Comparison of ENCODE assay signal across 9 cellular contexts in genomic region chr13:38687246-38688229, GRCh38. TPM values are rescaled to one million over a fixed set of nuclear protein-coding genes. Genes with fewer than 3 reads are reported as not detected.
DNase-seq lines count a peak whose midpoint lies in the region; ATAC-seq lines count a peak whose summit lies in the region.
"Had no signal": no experiment of that assay in that cellular context is flagged by ENCODE, and none has a peak within 500 bp of the region (broad histone marks: within the 10 kb centered on the region; RNA-seq: fewer than 3 reads in every experiment).

No MANE protein-coding gene starts in this region.

- H3K4ac ChIP-seq in mesenchymal stem cell (ENCODE audit: low read depth in 1 of 2, low read length in 2 of 2): no peak overlapping the region

- no peak overlapping the region for H3K18ac ChIP-seq in mesenchymal stem cell (ENCODE audit: low read depth in 1 of 2, low read length in 2 of 2)

- H3K27ac ChIP-seq in mesenchymal stem cell (ENCODE audit: low read length, poor library complexity, severe bottlenecking) (no peak overlapping the region), urinary bladder (ENCODE audit: low read depth) (no peak overlapping the region)

- H3K27me3 ChIP-seq in mesenchymal stem cell (ENCODE audit: control insufficient read depth in 1 of 2, insufficient read depth in 1 of 2, low read length in 2 of 2): peaks cover 41 to 62% of the 10 kb centered on the region in 2 experiments

- no peaks in the 10 kb centered on the region for H3K79me1 ChIP-seq in mesenchymal stem cell (replicated peaks; ENCODE audit: low read length, poor library complexity, severe bottlenecking)

- H3K36me3 Mint-ChIP-seq in activated naive CD4-positive, alpha-beta T cell treated with anti-CD3 and anti-CD28 coated beads, Interleukin-2, amount 10 ng/mL, durations not matched to agents 7 days and 5 days: no peaks in the 10 kb centered on the region

- peak overlapping the region; percentile 88 for H3K4me2 ChIP-seq in mesenchymal stem cell (ENCODE audit: low read length, poor library complexity, severe bottlenecking)

- H3K4me1 Mint-ChIP-seq in activated naive CD4-positive, alpha-beta T cell treated with anti-CD3 and anti-CD28 coated beads, Interleukin-2, amount 10 ng/mL, durations not matched to agents 7 days and 5 days: no peaks in the 10 kb centered on the region

- H3K4me3 ChIP-seq in mesenchymal stem cell (ENCODE audit: insufficient read depth in 1 of 2, low read depth in 1 of 2, low read length in 2 of 2): peak overlapping the region; percentile 50 to 66
- H3K4me3 ChIP-seq in urinary bladder (ENCODE audit: low read depth, low read length): peak overlapping the region; percentile 43

- no peak overlapping the region for H3K4me3 Mint-ChIP-seq in activated naive CD4-positive, alpha-beta T cell treated with anti-CD3 and anti-CD28 coated beads, Interleukin-2, amount 10 ng/mL, durations not matched to agents 7 days and 5 days
- H3K4me3 Mint-ChIP-seq: T-helper 1 cell treated with Interleukin-12 subunit alpha and Interleukin-12 subunit beta and Interleukin-4 antibody, amounts not matched to agents 30 μg/mL and 1 μg/mL, for 36 hours had no signal

- H3K36me3 ChIP-seq in mesenchymal stem cell (ENCODE audit: control insufficient read depth in 1 of 2, insufficient read depth in 2 of 2, low read depth in 1 of 2, low read length in 2 of 2): no peaks in the 10 kb centered on the region
- no peaks in the 10 kb centered on the region for H3K36me3 ChIP-seq in urinary bladder (ENCODE audit: insufficient read depth)

- no peak overlapping the region for H3K27ac Mint-ChIP-seq in activated naive CD4-positive, alpha-beta T cell treated with anti-CD3 and anti-CD28 coated beads, Interleukin-2, amount 10 ng/mL, durations not matched to agents 7 days and 5 days
- H3K27ac Mint-ChIP-seq: T-helper 1 cell treated with Interleukin-12 subunit alpha and Interleukin-12 subunit beta and Interleukin-4 antibody, amounts not matched to agents 30 μg/mL and 1 μg/mL, for 36 hours had no signal

- DNase-seq in activated naive CD4-positive, alpha-beta T cell treated with anti-CD3 and anti-CD28 coated beads, Interleukin-2, amount 50 U/mL, for 16 hours: peak; percentile 9
- DNase-seq in activated naive CD4-positive, alpha-beta T cell treated with anti-CD3 and anti-CD28 coated beads, Interleukin-2, amount 10 ng/mL, durations not matched to agents 7 days and 5 days: no peak
- DNase-seq in ecto neural progenitor cell (ENCODE audit: low spot score) (peak; percentile 62), mesenchymal stem cell (peak; percentile 43), middle frontal gyrus (ENCODE audit: extremely low spot score, low spot score) (no peak)
- no peak for DNase-seq in activated effector memory CD4-positive, alpha-beta T cell treated with Interleukin-2 at 50 U/mL for 16 hours

- 2% methylated on average over 76 of the region's 80 CpGs for WGBS in mesenchymal stem cell
- WGBS in urinary bladder: 3% methylated on average over 80 of the region's 80 CpGs

- no peaks in the 10 kb centered on the region for H3K9me3 Mint-ChIP-seq in activated naive CD4-positive, alpha-beta T cell treated with anti-CD3 and anti-CD28 coated beads, Interleukin-2, amount 10 ng/mL, durations not matched to agents 7 days and 5 days
- H3K9me3 Mint-ChIP-seq: T-helper 1 cell treated with Interleukin-12 subunit alpha and Interleukin-12 subunit beta and Interleukin-4 antibody, amounts not matched to agents 30 μg/mL and 1 μg/mL, for 36 hours had no signal

- no peak overlapping the region for H4K91ac ChIP-seq in mesenchymal stem cell (ENCODE audit: low read length)

- H3K9me3 ChIP-seq in mesenchymal stem cell (ENCODE audit: control insufficient read depth, low read length): no peaks in the 10 kb centered on the region

- no peak overlapping the region for H2BK12ac ChIP-seq in mesenchymal stem cell (ENCODE audit: low read length in 2 of 2)

- H3K14ac ChIP-seq in mesenchymal stem cell (ENCODE audit: low read length in 2 of 2): no peak overlapping the region

- H2BK15ac ChIP-seq in mesenchymal stem cell (ENCODE audit: low read depth, poor library complexity, severe bottlenecking): no peak overlapping the region

- no peak overlapping the region for H4K8ac ChIP-seq in mesenchymal stem cell (ENCODE audit: low read length)

- no peak overlapping the region for H2AK5ac ChIP-seq in mesenchymal stem cell (ENCODE audit: low read length, severe bottlenecking)

- H3K23ac ChIP-seq in mesenchymal stem cell (ENCODE audit: low read length in 2 of 2): no peak overlapping the region

- H2AFZ ChIP-seq in mesenchymal stem cell (ENCODE audit: low read depth, low read length): peak overlapping the region; percentile 31

- H3K4me1 ChIP-seq in mesenchymal stem cell (ENCODE audit: control insufficient read depth, insufficient read depth, low read depth, low read length) (peaks cover 18% of the 10 kb centered on the region), urinary bladder (ENCODE audit: insufficient read depth) (no peaks in the 10 kb centered on the region)

- ATAC-seq in GM18502 (IDR thresholded peaks at IDR 0.05; ENCODE audit: poor library complexity, unreplicated experiment): no peak

- CTCF ChIA-PET in activated naive CD4-positive, alpha-beta T cell treated with anti-CD3 and anti-CD28 coated beads, Interleukin-2, amount 10 ng/mL, durations not matched to agents 7 days and 5 days (lab: Charles Lee): no interaction called here

- no peak overlapping the region for H3K9ac ChIP-seq in mesenchymal stem cell (ENCODE audit: low read length)

- H2BK5ac ChIP-seq in mesenchymal stem cell (ENCODE audit: low read depth, low read length, poor library complexity, severe bottlenecking): no peak overlapping the region

- H3K27me3 Mint-ChIP-seq in activated naive CD4-positive, alpha-beta T cell treated with anti-CD3 and anti-CD28 coated beads, Interleukin-2, amount 10 ng/mL, durations not matched to agents 7 days and 5 days: peaks cover 35% of the 10 kb centered on the region

- H2BK120ac ChIP-seq in mesenchymal stem cell (ENCODE audit: low read depth, low read length): no peak overlapping the region

RNA-seq across cellular contexts. Expression of gene FREM2, which starts 0.7 kb away (rescaled TPM):
- under 0.01 TPM for polyA plus RNA-seq in mesenchymal stem cell (2013, experiment 1 of 2)
- not detected for polyA plus RNA-seq in mesenchymal stem cell (2013, experiment 2 of 2)
- total RNA-seq in urinary bladder: 21.5 TPM
- polyA plus RNA-seq in urinary bladder: 0.18 TPM

Comparison
In these comparisons a context has a peak if more than half of its experiments do, and no peak if none do; other contexts are left out.
1. DNase-seq: peak in activated naive CD4-positive, alpha-beta T cell treated with anti-CD3 and anti-CD28 coated beads, Interleukin-2, amount 50 U/mL, for 16 hours (single experiment), ecto neural progenitor cell (single experiment) and mesenchymal stem cell (single experiment); none in activated naive CD4-positive, alpha-beta T cell treated with anti-CD3 and anti-CD28 coated beads, Interleukin-2, amount 10 ng/mL, durations not matched to agents 7 days and 5 days (single experiment), activated effector memory CD4-positive, alpha-beta T cell treated with Interleukin-2 at 50 U/mL for 16 hours (single experiment) and middle frontal gyrus (single experiment).